In the genomic region with DNA sequence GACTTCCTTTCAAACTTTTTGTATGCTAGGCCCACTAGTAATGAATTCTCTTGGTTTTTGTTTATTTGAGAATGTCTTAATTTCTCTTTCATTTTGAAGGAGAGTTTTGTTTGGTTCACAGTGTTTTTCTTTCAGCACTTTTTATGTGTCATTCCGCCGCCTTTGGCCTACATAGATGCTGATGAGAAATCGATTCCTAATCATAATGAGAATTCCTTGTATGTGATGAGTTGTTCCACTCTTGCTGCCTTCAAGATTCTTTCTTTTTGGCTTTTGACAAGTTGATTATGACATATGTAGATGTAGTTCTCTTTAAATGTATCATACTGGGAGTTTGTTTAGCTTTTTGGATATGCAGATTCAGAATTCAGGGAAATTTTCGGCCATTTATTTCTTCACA, we compare ENCODE assay signal across 24 cellular contexts. TPM values are rescaled to one million over a fixed set of nuclear protein-coding genes. Genes with fewer than 3 reads are reported as not detected.
A peak's percentile ranks its signal among the peaks of the same experiment; 100 is the strongest.
DNase-seq lines count a peak whose midpoint lies in the region; ATAC-seq lines count a peak whose summit lies in the region.
"Had no signal": no experiment of that assay in that cellular context is flagged by ENCODE, and none has a peak within 500 bp of the region (broad histone marks: within the 10 kb centered on the region; RNA-seq: fewer than 3 reads in every experiment).

No MANE protein-coding gene starts in this region.

- peak; percentile 10 for DNase-seq in activated CD4-positive, alpha-beta T cell treated with anti-CD3 and anti-CD28 coated beads for 36 hours
- no peak for DNase-seq in activated CD4-positive, alpha-beta T cell treated with anti-CD3 and anti-CD28 coated beads, Interleukin-2, amount 10 ng/mL, durations not matched to agents 24 days and 14 days
- peak; percentile 26 for DNase-seq in activated CD4-positive, alpha-beta memory T cell treated with anti-CD3 and anti-CD28 coated beads for 36 hours
- no peak for DNase-seq in activated CD4-positive, alpha-beta memory T cell treated with anti-CD3 and anti-CD28 coated beads, Interleukin-2, amount 10 ng/mL, durations not matched to agents 7 days and 5 days
- DNase-seq in stimulated activated effector memory CD8-positive, alpha-beta T cell treated with anti-CD3 and anti-CD28 coated beads, Interleukin-12 subunit alpha, Interleukin-12 subunit beta, amount 100 ng/mL, for 72 hours (ENCODE audit: low spot score in 2 of 2), result no peak
- DNase-seq in AG20443 (ENCODE audit: low spot score), result no peak
- DNase-seq: BE2C; C1 segment of cervical spinal cord; CD4-positive, alpha-beta memory T cell; CD4-positive, CD25-positive, alpha-beta regulatory T cell; CD8-positive, alpha-beta memory T cell; COR-L47; DMS 273 treated with DMSO at 0.1 percent for 48 hours; DMS153; DMS53; DMS79; DND-41; EL; GDM1 had no signal

- CTCF ChIA-PET in activated CD4-positive, alpha-beta T cell treated with anti-CD3 and anti-CD28 coated beads for 36 hours (lab: Charles Lee), result no interaction called here
- CTCF ChIA-PET in activated CD4-positive, alpha-beta memory T cell treated with anti-CD3 and anti-CD28 coated beads for 36 hours (lab: Charles Lee), result no interaction called here
- CTCF ChIA-PET in activated CD4-positive, alpha-beta memory T cell treated with anti-CD3 and anti-CD28 coated beads, Interleukin-2, amount 10 ng/mL, durations not matched to agents 7 days and 5 days (lab: Charles Lee), result no interaction called here

- POLR2A ChIA-PET in activated CD4-positive, alpha-beta T cell treated with anti-CD3 and anti-CD28 coated beads for 36 hours (lab: Charles Lee), result no interaction called here
- POLR2A ChIA-PET in activated CD4-positive, alpha-beta memory T cell treated with anti-CD3 and anti-CD28 coated beads for 36 hours (lab: Charles Lee), result interaction anchor here (1.0 kb wide), 1 partner anchor 107 kb away, joined by 3 read pairs; no protein-coding TSS in a partner anchor
- POLR2A ChIA-PET in activated CD4-positive, alpha-beta memory T cell treated with anti-CD3 and anti-CD28 coated beads, Interleukin-2, amount 10 ng/mL, durations not matched to agents 7 days and 5 days (lab: Charles Lee), result no interaction called here

- H3K27me3 Mint-ChIP-seq in activated CD4-positive, alpha-beta T cell treated with anti-CD3 and anti-CD28 coated beads for 36 hours, result no peaks in the 10 kb centered on the region
- H3K27me3 Mint-ChIP-seq in activated CD4-positive, alpha-beta T cell treated with anti-CD3 and anti-CD28 coated beads, Interleukin-2, amount 10 ng/mL, durations not matched to agents 24 days and 14 days, result peaks cover 11% of the 10 kb centered on the region
- H3K27me3 Mint-ChIP-seq in activated CD4-positive, alpha-beta memory T cell treated with anti-CD3 and anti-CD28 coated beads for 36 hours, result peaks cover 5% of the 10 kb centered on the region
- H3K27me3 Mint-ChIP-seq in activated CD4-positive, alpha-beta memory T cell treated with anti-CD3 and anti-CD28 coated beads, Interleukin-2, amount 10 ng/mL, durations not matched to agents 7 days and 5 days, result no peaks in the 10 kb centered on the region

- no peak overlapping the region for H3K27ac Mint-ChIP-seq in activated CD4-positive, alpha-beta T cell treated with anti-CD3 and anti-CD28 coated beads for 36 hours
- no peak overlapping the region for H3K27ac Mint-ChIP-seq in activated CD4-positive, alpha-beta T cell treated with anti-CD3 and anti-CD28 coated beads, Interleukin-2, amount 10 ng/mL, durations not matched to agents 24 days and 14 days
- H3K27ac Mint-ChIP-seq in activated CD4-positive, alpha-beta memory T cell treated with anti-CD3 and anti-CD28 coated beads for 36 hours, result no peak overlapping the region
- H3K27ac Mint-ChIP-seq in activated CD4-positive, alpha-beta memory T cell treated with anti-CD3 and anti-CD28 coated beads, Interleukin-2, amount 10 ng/mL, durations not matched to agents 7 days and 5 days, result no peak overlapping the region
- no peak overlapping the region for H3K27ac Mint-ChIP-seq in stimulated activated effector memory CD8-positive, alpha-beta T cell treated with anti-CD3 and anti-CD28 coated beads, Interleukin-12 subunit alpha, Interleukin-12 subunit beta, amount 100 ng/mL, for 72 hours
- H3K27ac Mint-ChIP-seq: CD14-positive monocyte; CD4-positive, alpha-beta memory T cell; CD4-positive, CD25-positive, alpha-beta regulatory T cell; CD8-positive, alpha-beta memory T cell had no signal

- intact Hi-C loops in activated CD4-positive, alpha-beta T cell treated with anti-CD3 and anti-CD28 coated beads for 36 hours (cut with DNase I, micrococcal nuclease), result no loop called here
- intact Hi-C loops in activated CD4-positive, alpha-beta T cell treated with anti-CD3 and anti-CD28 coated beads, Interleukin-2, amount 10 ng/mL, durations not matched to agents 24 days and 14 days (cut with micrococcal nuclease), result no loop called here
- intact Hi-C loops in activated CD4-positive, alpha-beta memory T cell treated with anti-CD3 and anti-CD28 coated beads for 36 hours (cut with micrococcal nuclease), result no loop called here

- no peaks in the 10 kb centered on the region for H3K9me3 Mint-ChIP-seq in activated CD4-positive, alpha-beta T cell treated with anti-CD3 and anti-CD28 coated beads for 36 hours (ENCODE audit: low read depth)
- H3K9me3 Mint-ChIP-seq in activated CD4-positive, alpha-beta T cell treated with anti-CD3 and anti-CD28 coated beads, Interleukin-2, amount 10 ng/mL, durations not matched to agents 24 days and 14 days, result no peaks in the 10 kb centered on the region
- no peaks in the 10 kb centered on the region for H3K9me3 Mint-ChIP-seq in activated CD4-positive, alpha-beta memory T cell treated with anti-CD3 and anti-CD28 coated beads for 36 hours
- H3K9me3 Mint-ChIP-seq in activated CD4-positive, alpha-beta memory T cell treated with anti-CD3 and anti-CD28 coated beads, Interleukin-2, amount 10 ng/mL, durations not matched to agents 7 days and 5 days, result no peaks in the 10 kb centered on the region
- no peaks in the 10 kb centered on the region for H3K9me3 Mint-ChIP-seq in stimulated activated effector memory CD8-positive, alpha-beta T cell treated with anti-CD3 and anti-CD28 coated beads, Interleukin-12 subunit alpha, Interleukin-12 subunit beta, amount 100 ng/mL, for 72 hours
- H3K9me3 Mint-ChIP-seq: CD8-positive, alpha-beta memory T cell had no signal

- no peaks in the 10 kb centered on the region for H3K4me1 Mint-ChIP-seq in activated CD4-positive, alpha-beta T cell treated with anti-CD3 and anti-CD28 coated beads for 36 hours
- peaks cover 2% of the 10 kb centered on the region for H3K4me1 Mint-ChIP-seq in activated CD4-positive, alpha-beta T cell treated with anti-CD3 and anti-CD28 coated beads, Interleukin-2, amount 10 ng/mL, durations not matched to agents 24 days and 14 days
- H3K4me1 Mint-ChIP-seq in activated CD4-positive, alpha-beta memory T cell treated with anti-CD3 and anti-CD28 coated beads for 36 hours (ENCODE audit: low read depth), result peaks cover 3% of the 10 kb centered on the region
- peaks cover 3% of the 10 kb centered on the region for H3K4me1 Mint-ChIP-seq in activated CD4-positive, alpha-beta memory T cell treated with anti-CD3 and anti-CD28 coated beads, Interleukin-2, amount 10 ng/mL, durations not matched to agents 7 days and 5 days
- no peaks in the 10 kb centered on the region for H3K4me1 Mint-ChIP-seq in stimulated activated effector memory CD8-positive, alpha-beta T cell treated with anti-CD3 and anti-CD28 coated beads, Interleukin-12 subunit alpha, Interleukin-12 subunit beta, amount 100 ng/mL, for 72 hours
- H3K4me1 Mint-ChIP-seq: CD14-positive monocyte; CD4-positive, alpha-beta memory T cell; CD4-positive, CD25-positive, alpha-beta regulatory T cell; CD8-positive, alpha-beta memory T cell had no signal

- no peak overlapping the region for H3K4me3 Mint-ChIP-seq in activated CD4-positive, alpha-beta T cell treated with anti-CD3 and anti-CD28 coated beads for 36 hours
- H3K4me3 Mint-ChIP-seq in activated CD4-positive, alpha-beta T cell treated with anti-CD3 and anti-CD28 coated beads, Interleukin-2, amount 10 ng/mL, durations not matched to agents 24 days and 14 days, result no peak overlapping the region
- no peak overlapping the region for H3K4me3 Mint-ChIP-seq in activated CD4-positive, alpha-beta memory T cell treated with anti-CD3 and anti-CD28 coated beads for 36 hours
- H3K4me3 Mint-ChIP-seq in activated CD4-positive, alpha-beta memory T cell treated with anti-CD3 and anti-CD28 coated beads, Interleukin-2, amount 10 ng/mL, durations not matched to agents 7 days and 5 days, result no peak overlapping the region
- H3K4me3 Mint-ChIP-seq in stimulated activated effector memory CD8-positive, alpha-beta T cell treated with anti-CD3 and anti-CD28 coated beads, Interleukin-12 subunit alpha, Interleukin-12 subunit beta, amount 100 ng/mL, for 72 hours, result no peak overlapping the region
- H3K4me3 Mint-ChIP-seq: CD4-positive, alpha-beta memory T cell; CD4-positive, CD25-positive, alpha-beta regulatory T cell; CD8-positive, alpha-beta memory T cell had no signal

- ATAC-seq in activated CD4-positive, alpha-beta T cell treated with anti-CD3 and anti-CD28 coated beads for 36 hours, result peak; percentile 55
- ATAC-seq in stimulated activated effector memory CD8-positive, alpha-beta T cell treated with anti-CD3 and anti-CD28 coated beads, Interleukin-12 subunit alpha, Interleukin-12 subunit beta, amount 100 ng/mL, for 72 hours, result peak; percentile 70
- ATAC-seq: A549 had no signal

- no peaks in the 10 kb centered on the region for H3K36me3 Mint-ChIP-seq in activated CD4-positive, alpha-beta T cell treated with anti-CD3 and anti-CD28 coated beads for 36 hours (ENCODE audit: low read depth)
- no peaks in the 10 kb centered on the region for H3K36me3 Mint-ChIP-seq in activated CD4-positive, alpha-beta T cell treated with anti-CD3 and anti-CD28 coated beads, Interleukin-2, amount 10 ng/mL, durations not matched to agents 24 days and 14 days (ENCODE audit: low read depth)
- no peaks in the 10 kb centered on the region for H3K36me3 Mint-ChIP-seq in activated CD4-positive, alpha-beta memory T cell treated with anti-CD3 and anti-CD28 coated beads for 36 hours
- H3K36me3 Mint-ChIP-seq in activated CD4-positive, alpha-beta memory T cell treated with anti-CD3 and anti-CD28 coated beads, Interleukin-2, amount 10 ng/mL, durations not matched to agents 7 days and 5 days (ENCODE audit: low read depth), result no peaks in the 10 kb centered on the region
- no peaks in the 10 kb centered on the region for H3K36me3 Mint-ChIP-seq in stimulated activated effector memory CD8-positive, alpha-beta T cell treated with anti-CD3 and anti-CD28 coated beads, Interleukin-12 subunit alpha, Interleukin-12 subunit beta, amount 100 ng/mL, for 72 hours
- H3K36me3 Mint-ChIP-seq: CD14-positive monocyte; CD4-positive, alpha-beta memory T cell; CD4-positive, CD25-positive, alpha-beta regulatory T cell; CD8-positive, alpha-beta memory T cell had no signal

RNA-seq across cellular contexts. Expression of gene CERS3, which starts 35.5 kb away (rescaled TPM):
- under 1 TPM; 0.41 to 0.60 TPM for total RNA-seq in activated CD4-positive, alpha-beta T cell treated with anti-CD3 and anti-CD28 coated beads for 36 hours
- total RNA-seq in activated CD4-positive, alpha-beta T cell treated with anti-CD3 and anti-CD28 coated beads, Interleukin-2, amount 10 ng/mL, durations not matched to agents 24 days and 14 days, result 0.21 and 0.40 TPM in 2 replicates
- under 1 TPM; 0.19 to 0.31 TPM for total RNA-seq in activated CD4-positive, alpha-beta memory T cell treated with anti-CD3 and anti-CD28 coated beads for 36 hours
- total RNA-seq in activated CD4-positive, alpha-beta memory T cell treated with anti-CD3 and anti-CD28 coated beads, Interleukin-2, amount 10 ng/mL, durations not matched to agents 7 days and 5 days, result under 1 TPM; 0.33 to 0.43 TPM
- total RNA-seq: A172, Daoy, G401 had no signal

Comparison
In these comparisons a context has a peak if more than half of its experiments do, and no peak if none do; other contexts are left out.
1. DNase-seq: peak in activated CD4-positive, alpha-beta T cell treated with anti-CD3 and anti-CD28 coated beads for 36 hours (single experiment) and activated CD4-positive, alpha-beta memory T cell treated with anti-CD3 and anti-CD28 coated beads for 36 hours (single experiment); none in activated CD4-positive, alpha-beta T cell treated with anti-CD3 and anti-CD28 coated beads, Interleukin-2, amount 10 ng/mL, durations not matched to agents 24 days and 14 days (single experiment), activated CD4-positive, alpha-beta memory T cell treated with anti-CD3 and anti-CD28 coated beads, Interleukin-2, amount 10 ng/mL, durations not matched to agents 7 days and 5 days (single experiment), stimulated activated effector memory CD8-positive, alpha-beta T cell treated with anti-CD3 and anti-CD28 coated beads, Interleukin-12 subunit alpha, Interleukin-12 subunit beta, amount 100 ng/mL, for 72 hours (0 of 2) and AG20443 (single experiment).